ENCODE assay signal across 14 cellular contexts in the genomic region with DNA sequence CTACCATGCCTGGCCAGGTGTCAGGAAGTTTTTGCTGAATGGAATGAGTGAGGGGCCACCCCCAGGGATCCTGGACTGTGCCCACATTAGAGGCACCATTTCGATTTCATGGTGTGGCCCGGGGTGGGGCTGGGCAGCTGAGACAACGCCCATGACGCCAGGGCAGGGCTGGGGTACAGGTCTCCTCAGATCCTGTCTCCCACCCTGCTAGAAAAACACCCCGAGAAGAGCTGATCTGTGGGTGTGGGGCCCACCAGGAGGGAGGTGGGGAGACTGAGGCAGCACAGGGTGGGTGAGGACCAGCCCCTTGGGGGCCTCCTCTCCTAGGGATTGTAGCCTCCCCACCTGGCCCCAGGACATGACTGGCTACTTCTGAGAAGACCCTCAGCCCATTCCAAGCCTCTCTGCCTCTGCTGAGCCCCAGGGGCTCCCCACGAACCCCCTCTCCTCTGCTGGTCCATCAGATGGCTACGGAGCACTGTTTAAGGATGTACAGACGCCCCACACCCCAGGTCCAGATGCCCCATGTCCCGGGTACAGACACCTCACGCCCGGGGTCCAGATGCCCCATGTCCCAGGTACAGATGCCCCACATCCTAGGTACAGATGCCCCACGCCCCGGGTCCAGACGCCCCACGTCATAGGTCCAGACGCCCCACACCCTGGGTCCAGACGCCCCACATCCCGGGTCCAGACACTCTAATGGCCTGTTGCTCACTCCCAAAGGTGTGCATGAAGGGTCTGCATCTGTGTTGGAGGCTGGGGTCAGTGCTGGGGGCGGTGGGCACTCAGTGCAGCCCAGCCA.
DNase-seq lines count a peak whose midpoint lies in the region; ATAC-seq and TF ChIP-seq lines count a peak whose summit lies in the region.
"Had no signal": no experiment of that assay in that cellular context is flagged by ENCODE, and none has a peak within 500 bp of the region (broad histone marks: within the 10 kb centered on the region; RNA-seq: fewer than 3 reads in every experiment).

No MANE protein-coding gene starts in this region.

- H3K27me3 ChIP-seq in heart left ventricle (peaks cover under 1 to 26% (median 15%) of the 10 kb centered on the region in 9 donors), left ventricle myocardium inferior (ENCODE audit: low read depth) (peaks cover 63% of the 10 kb centered on the region), H7 (ENCODE audit: control insufficient read depth, insufficient read depth, low read length) (no peaks in the 10 kb centered on the region), spleen (replicated peaks in 1 of 7) (peaks cover 0 to 40% (median 11%) of the 10 kb centered on the region in 7 donors)

- H3K36me3 ChIP-seq in heart left ventricle = no peaks in the 10 kb centered on the region
- no peaks in the 10 kb centered on the region for H3K36me3 ChIP-seq in left ventricle myocardium inferior
- no peaks in the 10 kb centered on the region for H3K36me3 ChIP-seq in H7 (replicated peaks; ENCODE audit: control insufficient read depth, insufficient read depth, low read length)
- H3K36me3 ChIP-seq in spleen = no peaks in the 10 kb centered on the region

- no peak for TF ChIP-seq CTCF in heart left ventricle (IDR thresholded peaks at IDR 0.05)
- TF ChIP-seq CTCF in left ventricle myocardium inferior (IDR thresholded peaks at IDR 0.05; ENCODE audit: borderline replicate concordance) = no peak
- no peak for TF ChIP-seq CTCF in spleen (IDR thresholded peaks at IDR 0.05 in 8 of 11, conservative IDR thresholded peaks at IDR 0.05 in 3 of 11)

- no peak for TF ChIP-seq POLR2A in heart left ventricle (IDR thresholded peaks at IDR 0.05)
- TF ChIP-seq POLR2A in spleen (IDR thresholded peaks at IDR 0.05) = no peak

- 91 to 92% (median 91%) methylated on average over 13 to 19 of the region's 19 CpGs for WGBS in heart left ventricle, 4 donors
- 88 to 94% (median 90%) methylated on average over 16 to 19 of the region's 19 CpGs for WGBS in spleen, 5 donors

- H3K4me1 ChIP-seq in heart left ventricle (no peaks in the 10 kb centered on the region), left ventricle myocardium inferior (no peaks in the 10 kb centered on the region), spleen (no peaks in the 10 kb centered on the region)

- H3K9me3 ChIP-seq in heart left ventricle = peaks cover 0 to 5% (median 0%) of the 10 kb centered on the region in 12 donors
- H3K9me3 ChIP-seq in left ventricle myocardium inferior (replicated peaks) = peaks cover 9% of the 10 kb centered on the region
- H3K9me3 ChIP-seq in spleen = peaks cover 0 to 25% (median 1%) of the 10 kb centered on the region in 8 donors

- H3K27ac ChIP-seq in heart left ventricle (no peak overlapping the region), left ventricle myocardium inferior (replicated peaks) (no peak overlapping the region), spleen (no peak overlapping the region)
- H3K27ac ChIP-seq: C4-2B had no signal

- ATAC-seq in heart left ventricle = no peak
- no peak for ATAC-seq in HG02870 (IDR thresholded peaks at IDR 0.05; ENCODE audit: unreplicated experiment)

- intact Hi-C loops in heart left ventricle (cut with DNase I) (no loop called here), left ventricle myocardium inferior (cut with micrococcal nuclease) (no loop called here), spleen (cut with DNase I; ENCODE audit: low total_unique reads) (no loop called here)

- peak in 3 of 5 donors; percentile 4 to 54 (median 11) for DNase-seq in heart left ventricle
- no peak for DNase-seq in left ventricle myocardium inferior
- peak; percentile 57 for DNase-seq in H7
- peak; percentile 7 for DNase-seq in iPS-NIHi11 (ENCODE audit: low spot score)
- peak; percentile 59 for DNase-seq in spleen
- no peak for DNase-seq in SW480 (ENCODE audit: low spot score)
- DNase-seq in NCI-H510A (lab: John Stamatoyannopoulos, UW) = no peak
- DNase-seq: DND-41, H9, KG1, NCI-H1694 treated with DMSO at 0.1 percent for 48 hours, NCI-H524 had no signal

- H3K4me3 ChIP-seq in heart left ventricle = no peak overlapping the region
- H3K4me3 ChIP-seq in left ventricle myocardium inferior = no peak overlapping the region
- no peak overlapping the region for H3K4me3 ChIP-seq in H7 (ENCODE audit: insufficient read depth, low read depth, low read length)
- no peak overlapping the region for H3K4me3 ChIP-seq in spleen

Comparison
In these comparisons a context has a peak if more than half of its experiments do, and no peak if none do; other contexts are left out.
1. DNase-seq: peak in heart left ventricle (3 of 5), H7 (single experiment), iPS-NIHi11 (single experiment) and spleen (single experiment); none in left ventricle myocardium inferior (single experiment), SW480 (single experiment) and NCI-H510A (single experiment).